ENCODE assay signal across 9 cellular contexts in the genomic region with DNA sequence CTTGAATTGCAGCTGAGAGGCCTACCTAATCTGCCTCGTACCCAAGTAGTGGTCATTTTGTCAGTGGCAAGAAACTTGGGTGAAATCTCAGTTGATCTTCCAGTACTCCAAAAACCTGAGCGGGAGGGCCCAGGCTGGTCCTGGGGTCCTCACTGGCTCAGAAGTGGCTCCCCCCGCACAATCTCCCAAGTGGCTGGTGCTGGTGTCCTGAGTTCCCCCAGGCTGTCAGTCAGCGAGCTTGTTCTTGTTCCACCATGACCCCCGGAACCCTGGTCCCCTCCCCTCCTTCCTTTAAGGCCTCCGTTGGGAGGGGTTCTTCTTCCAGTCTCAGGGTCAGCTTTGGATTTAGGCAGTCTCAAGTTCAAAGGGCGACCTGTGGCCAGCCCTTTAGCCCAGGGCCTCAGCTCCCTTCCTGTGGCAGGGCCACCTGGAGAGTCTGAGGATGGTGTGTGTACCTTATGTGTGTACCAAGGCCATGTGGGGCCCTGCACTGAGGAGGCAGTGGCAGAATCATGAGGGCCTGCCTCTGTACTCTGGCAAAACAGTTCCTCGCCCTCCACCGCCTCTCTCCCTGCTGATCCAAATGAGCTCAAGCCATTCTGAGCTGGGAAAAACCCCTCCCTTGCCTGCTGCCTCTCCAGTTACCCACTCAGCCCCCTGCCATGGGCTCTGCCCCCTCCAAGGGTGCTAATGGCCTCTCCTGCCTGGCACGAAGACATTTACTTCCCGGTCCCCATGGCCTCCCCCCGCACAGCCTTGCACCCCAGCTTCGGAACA. TPM values are rescaled to one million over a fixed set of nuclear protein-coding genes. Genes with fewer than 3 reads are reported as not detected.
DNase-seq lines count a peak whose midpoint lies in the region; TF ChIP-seq lines count a peak whose summit lies in the region.
"Had no signal": no experiment of that assay in that cellular context is flagged by ENCODE, and none has a peak within 500 bp of the region (broad histone marks: within the 10 kb centered on the region; RNA-seq: fewer than 3 reads in every experiment).

No MANE protein-coding gene starts in this region.

- POLR2A ChIA-PET in AG04450 (lab: Yijun Ruan, JAX) = interaction anchor here (1.1 to 13.1 kb wide), 5 partner anchors 9 to 88 kb away, joined by 4 to 230 read pairs (median 4); partner anchors contain the start of gene PDLIM7
- POLR2A ChIA-PET in RWPE1 (lab: Yijun Ruan, JAX; ENCODE audit: low non-redundant PET) = interaction anchor here (0.6 to 1.2 kb wide), 4 partner anchors 9 to 88 kb away, joined by 3 to 4 read pairs (median 4); partner anchors contain the start of gene GRK6

- peaks cover 5% of the 10 kb centered on the region for H3K79me2 ChIP-seq in trophoblast cell (ENCODE audit: control insufficient read depth, insufficient read depth, low read length, poor library complexity)

- no peaks in the 10 kb centered on the region for H3K27me3 ChIP-seq in AG04450 (ENCODE audit: control insufficient read depth, insufficient read depth, low read length)
- no peaks in the 10 kb centered on the region for H3K27me3 ChIP-seq in muscle layer of colon (ENCODE audit: control insufficient read depth in 1 of 2, insufficient read depth in 2 of 2, low read length in 2 of 2)
- no peaks in the 10 kb centered on the region for H3K27me3 ChIP-seq in trophoblast cell (ENCODE audit: insufficient read depth, low read length)

- H3K9me3 ChIP-seq in AG04450 (ENCODE audit: control insufficient read depth, insufficient read depth, low read length) = no peaks in the 10 kb centered on the region
- H3K9me3 ChIP-seq in muscle layer of colon (ENCODE audit: low read length) = no peaks in the 10 kb centered on the region
- H3K9me3 ChIP-seq in trophoblast cell (ENCODE audit: insufficient read depth, low read depth, low read length) = peaks cover 2% of the 10 kb centered on the region

- no peak overlapping the region for H2BK5ac ChIP-seq in trophoblast cell (ENCODE audit: low read depth, low read length, poor library complexity)

- H3K23ac ChIP-seq in trophoblast cell (ENCODE audit: low read length) = no peak overlapping the region

- no peak overlapping the region for H2AFZ ChIP-seq in trophoblast cell (ENCODE audit: insufficient read depth, low read length, poor library complexity)

- no peak overlapping the region for H3K4me3 ChIP-seq in AG04450 (ENCODE audit: low read depth, low read length)
- no peak overlapping the region for H3K4me3 ChIP-seq in muscle layer of colon (ENCODE audit: low read depth in 1 of 2, low read length in 2 of 2)
- H3K4me3 ChIP-seq in trophoblast cell (ENCODE audit: low read depth, low read length) = no peak overlapping the region
- H3K4me3 ChIP-seq: lung had no signal

- H2AK5ac ChIP-seq in trophoblast cell (ENCODE audit: low read length) = no peak overlapping the region

- no CpG with 5 or more reads among the region's 13 CpGs for WGBS in trophoblast cell (ENCODE audit: extremely low coverage, insufficient coverage, insufficient read length)

- no peak overlapping the region for H3K4ac ChIP-seq in trophoblast cell (ENCODE audit: low read depth, low read length)

- no peak overlapping the region for H4K91ac ChIP-seq in trophoblast cell (ENCODE audit: low read depth, low read length)

- H3K4me1 ChIP-seq in muscle layer of colon (ENCODE audit: insufficient read depth, low read length) (peaks cover 78% of the 10 kb centered on the region), trophoblast cell (ENCODE audit: control insufficient read depth in 1 of 2, insufficient read depth in 2 of 2, low read length in 2 of 2) (peaks cover 0 to 6% of the 10 kb centered on the region in 2 experiments)

- no peak overlapping the region for H3K18ac ChIP-seq in trophoblast cell (ENCODE audit: low read length)

- no peak overlapping the region for H2BK120ac ChIP-seq in trophoblast cell (ENCODE audit: insufficient read depth, low read length, poor library complexity)

- no peak overlapping the region for H4K8ac ChIP-seq in trophoblast cell (ENCODE audit: low read depth, low read length)

- no peak for DNase-seq in AG04450 (ENCODE audit: low read depth, low spot score)
- DNase-seq in RWPE1 (ENCODE audit: low spot score) = no peak
- DNase-seq in D341Med (ENCODE audit: low spot score) = no peak
- DNase-seq in trophoblast cell = no peak
- DNase-seq in NCI-H2171 (lab: John Stamatoyannopoulos, UW) = no peak
- DNase-seq: amniotic stem cell, MV-4-11 had no signal

- CTCF ChIA-PET in AG04450 (lab: Charles Lee) (interaction anchor here (1.2 to 3.7 kb wide), 3 partner anchors 15 to 24 kb away, joined by 3 to 11 read pairs (median 11); no protein-coding TSS in a partner anchor), RWPE1 (lab: Yijun Ruan, JAX) (interaction anchor here (1.1 to 2.4 kb wide), 5 partner anchors 11 to 74 kb away, joined by 4 to 14 read pairs (median 5); no protein-coding TSS in a partner anchor)

- no peak overlapping the region for H3K14ac ChIP-seq in trophoblast cell (ENCODE audit: low read length)

- TF ChIP-seq CTCF in AG04450 (IDR thresholded peaks at IDR 0.05; ENCODE audit: low read depth, low read length) = no peak
- TF ChIP-seq CTCF in RWPE1 (conservative IDR thresholded peaks at IDR 0.05; ENCODE audit: low read depth) = no peak

- H3K36me3 ChIP-seq in muscle layer of colon (ENCODE audit: insufficient read depth, low read length) (peaks cover 7% of the 10 kb centered on the region), trophoblast cell (ENCODE audit: control insufficient read depth in 1 of 2, insufficient read depth in 2 of 2, low read length in 2 of 2) (peaks cover 10 to 19% of the 10 kb centered on the region in 2 experiments)

- peak overlapping the region; percentile 31 for H3K27ac ChIP-seq in AG04450 (ENCODE audit: low read depth, low read length)
- H3K27ac ChIP-seq in RWPE1 = peak overlapping the region; percentile 82
- H3K27ac ChIP-seq in muscle layer of colon (ENCODE audit: low read depth, low read length) = peak overlapping the region; percentile 70
- H3K27ac ChIP-seq in trophoblast cell (ENCODE audit: low read depth, low read length) = no peak overlapping the region

- H4K12ac ChIP-seq in trophoblast cell (ENCODE audit: low read depth, low read length) = no peak overlapping the region

- H3K9ac ChIP-seq in muscle layer of colon (ENCODE audit: low read length) (no peak overlapping the region), trophoblast cell (ENCODE audit: low read length) (no peak overlapping the region)

- H2BK12ac ChIP-seq in trophoblast cell (ENCODE audit: low read length) = no peak overlapping the region

- peaks cover 3% of the 10 kb centered on the region for H3K79me1 ChIP-seq in trophoblast cell (ENCODE audit: low read length)

- H3K4me2 ChIP-seq in trophoblast cell (ENCODE audit: low read length) = no peak overlapping the region

RNA-seq across cellular contexts. Expression of gene DBN1, which starts 4.5 kb away (rescaled TPM):
- polyA plus RNA-seq in AG04450 (2011; rRNA removed) = 146 and 164 TPM in 2 replicates
- 169 and 227 TPM in 2 replicates for polyA minus RNA-seq in AG04450 (2011; rRNA and poly(A)+ RNA removed)
- polyA plus RNA-seq in trophoblast cell (2013) = 206 and 211 TPM in 2 replicates

RNA-seq across cellular contexts. Expression of gene PDLIM7, which starts 19.5 kb away (rescaled TPM):
- polyA plus RNA-seq in AG04450 (2011; rRNA removed) = 195 and 268 TPM in 2 replicates
- 134 and 147 TPM in 2 replicates for polyA minus RNA-seq in AG04450 (2011; rRNA and poly(A)+ RNA removed)
- polyA plus RNA-seq in trophoblast cell (2013) = 220 and 227 TPM in 2 replicates

RNA-seq across cellular contexts. Expression of gene PRR7, which starts 31.3 kb away (rescaled TPM):
- 1.0 and 1.6 TPM in 2 replicates for polyA plus RNA-seq in AG04450 (2011; rRNA removed)
- 0.28 and 0.43 TPM in 2 replicates for polyA minus RNA-seq in AG04450 (2011; rRNA and poly(A)+ RNA removed)
- polyA plus RNA-seq in trophoblast cell (2013) = 1.7 and 1.9 TPM in 2 replicates

RNA-seq across cellular contexts. Expression of gene DOK3, which starts 31.7 kb away (rescaled TPM):
- polyA plus RNA-seq in AG04450 (2011; rRNA removed) = 0.50 and 0.96 TPM in 2 replicates
- 0.43 and 2.3 TPM in 2 replicates for polyA minus RNA-seq in AG04450 (2011; rRNA and poly(A)+ RNA removed)
- polyA plus RNA-seq in trophoblast cell (2013) = 2.4 and 2.5 TPM in 2 replicates

RNA-seq across cellular contexts. Expression of gene DDX41, which starts 38.9 kb away (rescaled TPM):
- polyA plus RNA-seq in AG04450 (2011; rRNA removed) = 71.8 and 96.0 TPM in 2 replicates
- 58.0 and 71.2 TPM in 2 replicates for polyA minus RNA-seq in AG04450 (2011; rRNA and poly(A)+ RNA removed)
- 56.2 and 62.3 TPM in 2 replicates for polyA plus RNA-seq in trophoblast cell (2013)
